In genomic region chr1:36301220-36301619, GRCh38 we compare ENCODE assay signal across 12 cellular contexts. TPM values are rescaled to one million over a fixed set of nuclear protein-coding genes. Genes with fewer than 3 reads are reported as not detected.
DNase-seq lines count a peak whose midpoint lies in the region; ATAC-seq and TF ChIP-seq lines count a peak whose summit lies in the region.
"Had no signal": no experiment of that assay in that cellular context is flagged by ENCODE, and none has a peak within 500 bp of the region (broad histone marks: within the 10 kb centered on the region; RNA-seq: fewer than 3 reads in every experiment).

No MANE protein-coding gene starts in this region.

- TF ChIP-seq CTCF in body of pancreas (IDR thresholded peaks at IDR 0.05), result no peak
- TF ChIP-seq CTCF in mesothelial cell of epicardium (IDR thresholded peaks at IDR 0.05; ENCODE audit: unreplicated experiment), result no peak
- no peak for TF ChIP-seq CTCF in testis (IDR thresholded peaks at IDR 0.05)

- H3K9me3 ChIP-seq in body of pancreas, result no peaks in the 10 kb centered on the region
- no peaks in the 10 kb centered on the region for H3K9me3 ChIP-seq in testis
- H3K9me3 ChIP-seq: upper lobe of right lung had no signal

- H3K27ac ChIP-seq in body of pancreas (peak overlapping the region in 3 of 4 donors; percentile 51 to 76 (median 65)), testis (peak overlapping the region in 1 of 2 donors; percentile 47)
- H3K27ac ChIP-seq: parathyroid adenoma had no signal

- WGBS in body of pancreas, 2 donors, result 59 to 85% methylated on average over 1 of the region's 1 CpG
- 66 to 67% methylated on average over 1 of the region's 1 CpG for WGBS in testis, 2 donors

- H3K27me3 Mint-ChIP-seq in activated naive CD4-positive, alpha-beta T cell treated with anti-CD3 and anti-CD28 coated beads for 36 hours (ENCODE audit: low read depth), result no peaks in the 10 kb centered on the region
- H3K27me3 Mint-ChIP-seq in mesothelial cell of epicardium (ENCODE audit: low read depth), result no peaks in the 10 kb centered on the region

- no peaks in the 10 kb centered on the region for H3K9me3 Mint-ChIP-seq in activated naive CD4-positive, alpha-beta T cell treated with anti-CD3 and anti-CD28 coated beads for 36 hours
- H3K9me3 Mint-ChIP-seq in mesothelial cell of epicardium, result no peaks in the 10 kb centered on the region

- H3K4me3 ChIP-seq in body of pancreas (no peak overlapping the region), testis (no peak overlapping the region)
- H3K4me3 ChIP-seq: upper lobe of right lung had no signal

- no peaks in the 10 kb centered on the region for H3K27me3 ChIP-seq in body of pancreas
- no peaks in the 10 kb centered on the region for H3K27me3 ChIP-seq in testis
- H3K27me3 ChIP-seq: upper lobe of right lung had no signal

- H3K36me3 Mint-ChIP-seq in activated naive CD4-positive, alpha-beta T cell treated with anti-CD3 and anti-CD28 coated beads for 36 hours (ENCODE audit: low read depth), result peaks cover 26% of the 10 kb centered on the region
- peaks cover 35% of the 10 kb centered on the region for H3K36me3 Mint-ChIP-seq in mesothelial cell of epicardium

- peaks cover 70% of the 10 kb centered on the region for H3K4me1 Mint-ChIP-seq in activated naive CD4-positive, alpha-beta T cell treated with anti-CD3 and anti-CD28 coated beads for 36 hours (ENCODE audit: low read depth)
- H3K4me1 Mint-ChIP-seq in mesothelial cell of epicardium, result peaks cover 9% of the 10 kb centered on the region

- ATAC-seq in body of pancreas, result no peak
- no peak for ATAC-seq in GM18502 (IDR thresholded peaks at IDR 0.05; ENCODE audit: poor library complexity, unreplicated experiment)
- ATAC-seq in activated CD4-positive, CD25-positive, alpha-beta regulatory T cell treated with anti-CD3 and anti-CD28 coated beads, Interleukin-2, amount 50 U/mL, for 24 hours, result no peak

- peak overlapping the region; percentile 77 for H3K27ac Mint-ChIP-seq in activated naive CD4-positive, alpha-beta T cell treated with anti-CD3 and anti-CD28 coated beads for 36 hours
- H3K27ac Mint-ChIP-seq in mesothelial cell of epicardium, result peak overlapping the region; percentile 39

- H3K36me3 ChIP-seq in body of pancreas (replicated peaks in 1 of 2; ENCODE audit: insufficient read depth in 1 of 2, low read depth in 2 of 2) (peaks cover 0 to 14% of the 10 kb centered on the region in 2 donors), testis (ENCODE audit: low read depth, missing control alignments) (no peaks in the 10 kb centered on the region)

- no peak overlapping the region for H3K4me3 Mint-ChIP-seq in activated naive CD4-positive, alpha-beta T cell treated with anti-CD3 and anti-CD28 coated beads for 36 hours
- H3K4me3 Mint-ChIP-seq in mesothelial cell of epicardium, result no peak overlapping the region

- no peak for TF ChIP-seq POLR2A in body of pancreas (IDR thresholded peaks at IDR 0.05)
- no peak for TF ChIP-seq POLR2A in testis (IDR thresholded peaks at IDR 0.05)

- CTCF ChIA-PET in activated naive CD4-positive, alpha-beta T cell treated with anti-CD3 and anti-CD28 coated beads for 36 hours (lab: Charles Lee), result interaction anchor here (0.5 to 2.8 kb wide), 6 partner anchors 16 to 167 kb away, joined by 3 to 15 read pairs (median 7); partner anchors contain the start of gene TRAPPC3

- no peak for DNase-seq in activated naive CD4-positive, alpha-beta T cell treated with anti-CD3 and anti-CD28 coated beads for 36 hours
- DNase-seq in activated naive CD4-positive, alpha-beta T cell treated with Interleukin-2 at 50 U/mL for 16 hours, result no peak
- no peak for DNase-seq in body of pancreas
- DNase-seq in mesothelial cell of epicardium (ENCODE audit: low spot score in 2 of 2, unreplicated experiment in 2 of 2), result no peak
- peak; percentile 21 for DNase-seq in testis
- DNase-seq in HuH-7 (ENCODE audit: low spot score), result no peak
- DNase-seq: NCI-H2107, upper lobe of right lung, WERI-Rb-1 had no signal

- intact Hi-C loops in activated naive CD4-positive, alpha-beta T cell treated with anti-CD3 and anti-CD28 coated beads for 36 hours (cut with micrococcal nuclease), result loop anchor here (2.0 kb wide), 1 partner anchor 86 kb away; no protein-coding TSS in a partner anchor
- intact Hi-C loops in body of pancreas (cut with DNase I) (no loop called here), testis (cut with DNase I; ENCODE audit: low total_unique reads) (no loop called here)

- H3K4me1 ChIP-seq in body of pancreas (peaks cover 24% of the 10 kb centered on the region), testis (peaks cover 2% of the 10 kb centered on the region)
- H3K4me1 ChIP-seq: parathyroid adenoma had no signal

RNA-seq across cellular contexts. Expression of gene SH3D21, which starts 4.9 kb away (rescaled TPM):
- total RNA-seq in activated naive CD4-positive, alpha-beta T cell treated with anti-CD3 and anti-CD28 coated beads for 36 hours, result 1 to 10 TPM; 2.3 to 2.7 TPM
- total RNA-seq in body of pancreas (under 1 TPM; 0.33 to 0.52 TPM), mesothelial cell of epicardium (44.3 to 47.1 TPM (median 47.0 TPM) in 3 replicates), testis (10 to 100 TPM in 1 of 2 donors, 1 to 10 TPM in 1; 6.8 to 12.8 TPM)
- polyA plus RNA-seq in testis (ENCODE audit: insufficient read depth, low read depth, low replicate concordance), result 14.9 TPM

RNA-seq across cellular contexts. Expression of gene EVA1B, which starts 22.2 kb away (rescaled TPM):
- 1 to 10 TPM; 1.9 to 2.1 TPM for total RNA-seq in activated naive CD4-positive, alpha-beta T cell treated with anti-CD3 and anti-CD28 coated beads for 36 hours
- total RNA-seq in body of pancreas, result 10 to 100 TPM; 32.2 to 32.3 TPM
- total RNA-seq in mesothelial cell of epicardium, result 78.1 to 80.4 TPM (median 80.4 TPM) in 3 replicates
- 10 to 100 TPM in 1 of 2 donors, 1 to 10 TPM in 1; 9.1 to 19.4 TPM for total RNA-seq in testis
- 9.6 TPM for polyA plus RNA-seq in testis (ENCODE audit: insufficient read depth, low read depth, low replicate concordance)
